19 cellular contexts compared by ENCODE assay signal in genomic region chr13:48573213-48573612, GRCh38. TPM values are rescaled to one million over a fixed set of nuclear protein-coding genes. Genes with fewer than 3 reads are reported as not detected.
DNase-seq lines count a peak whose midpoint lies in the region; FAIRE-seq and TF ChIP-seq lines count a peak whose summit lies in the region.
"Had no signal": no experiment of that assay in that cellular context is flagged by ENCODE, and none has a peak within 500 bp of the region (broad histone marks: within the 10 kb centered on the region; RNA-seq: fewer than 3 reads in every experiment).

No MANE protein-coding gene starts in this region.

- no peaks in the 10 kb centered on the region for H3K36me3 ChIP-seq in DOHH2 (ENCODE audit: control insufficient read depth, low read length)
- no peaks in the 10 kb centered on the region for H3K36me3 ChIP-seq in endothelial cell of umbilical vein (ENCODE audit: control insufficient read depth in 2 of 2, extremely low read depth in 1 of 2, insufficient read depth in 2 of 2, low read length in 2 of 2)
- H3K36me3 ChIP-seq in parathyroid adenoma (ENCODE audit: control insufficient read depth, insufficient read depth, low read length), result no peaks in the 10 kb centered on the region
- H3K36me3 ChIP-seq in ovary, result no peaks in the 10 kb centered on the region
- H3K36me3 ChIP-seq: BE2C had no signal

- H3K79me2 ChIP-seq in DOHH2 (ENCODE audit: control insufficient read depth, low read length) (no peaks in the 10 kb centered on the region), endothelial cell of umbilical vein (ENCODE audit: control insufficient read depth, insufficient read depth, low read length) (no peaks in the 10 kb centered on the region), parathyroid adenoma (no peaks in the 10 kb centered on the region)

- H3F3A ChIP-seq in DOHH2 (ENCODE audit: control insufficient read depth, insufficient read depth), result no peaks in the 10 kb centered on the region

- H3K27me3 ChIP-seq in DOHH2 (ENCODE audit: control insufficient read depth, low read length), result no peaks in the 10 kb centered on the region
- H3K27me3 ChIP-seq in endothelial cell of umbilical vein (ENCODE audit: control insufficient read depth in 2 of 2, insufficient read depth in 2 of 2, low read length in 2 of 2), result no peaks in the 10 kb centered on the region
- H3K27me3 ChIP-seq in parathyroid adenoma (ENCODE audit: control insufficient read depth, insufficient read depth, low read length), result no peaks in the 10 kb centered on the region
- no peaks in the 10 kb centered on the region for H3K27me3 ChIP-seq in ovary
- H3K27me3 ChIP-seq: BE2C had no signal

- H3K4me1 ChIP-seq in DOHH2 (ENCODE audit: control insufficient read depth, low read length) (peaks cover 68% of the 10 kb centered on the region), endothelial cell of umbilical vein (ENCODE audit: control insufficient read depth, extremely low read depth, insufficient read depth, low read length) (peaks cover 9% of the 10 kb centered on the region), parathyroid adenoma (peaks cover under 1% of the 10 kb centered on the region), ovary (ENCODE audit: insufficient read depth) (peaks cover 7% of the 10 kb centered on the region)
- H3K4me1 ChIP-seq: BE2C had no signal

- no peak overlapping the region for H3K27ac Mint-ChIP-seq in activated naive CD4-positive, alpha-beta T cell treated with anti-CD3 and anti-CD28 coated beads for 36 hours
- H3K27ac Mint-ChIP-seq: memory B cell had no signal

- FAIRE-seq in endothelial cell of umbilical vein (lab: Jason Lieb, UNC), result peak; percentile 95

- POLR2A ChIA-PET in endothelial cell of umbilical vein (lab: Charles Lee), result interaction anchor here (0.7 kb wide), 1 partner anchor 9 kb away, joined by 3 read pairs; no protein-coding TSS in a partner anchor

- H4K20me1 ChIP-seq in DOHH2 (ENCODE audit: control insufficient read depth, insufficient read depth, low read depth, low read length), result no peaks in the 10 kb centered on the region
- no peaks in the 10 kb centered on the region for H4K20me1 ChIP-seq in endothelial cell of umbilical vein (replicated peaks; ENCODE audit: control insufficient read depth, extremely low read depth, insufficient read depth, low read length)

- TF ChIP-seq CTCF in DOHH2 (IDR thresholded peaks at IDR 0.05; ENCODE audit: low read depth, low read length, poor library complexity, severe bottlenecking) (no peak), endothelial cell of umbilical vein (IDR thresholded peaks at IDR 0.05; ENCODE audit: extremely low read depth in 1 of 2, insufficient read depth in 1 of 2, low read depth in 1 of 2, low read length in 2 of 2) (no peak), parathyroid adenoma (IDR thresholded peaks at IDR 0.05) (no peak), ovary (IDR thresholded peaks at IDR 0.05) (no peak)

- DNase-seq in MV-4-11 (lab: John Stamatoyannopoulos, UW), result peak; percentile 29
- DNase-seq in endothelial cell of umbilical vein (ENCODE audit: low read depth, low spot score), result peak; percentile 77
- no peak for DNase-seq in ovary
- DNase-seq in NCI-H2196 (lab: John Stamatoyannopoulos, UW; ENCODE audit: unreplicated experiment), result no peak
- DNase-seq in activated naive CD4-positive, alpha-beta T cell treated with anti-CD3 and anti-CD28 coated beads for 36 hours, result no peak
- DNase-seq in inferior parietal cortex (ENCODE audit: extremely low spot score), result no peak
- DNase-seq: activated CD4-positive, alpha-beta memory T cell treated with anti-CD3 and anti-CD28 coated beads, Interleukin-2, amount 10 ng/mL, durations not matched to agents 7 days and 5 days; BE2C; DMS79 treated with DMSO at 0.1 percent for 48 hours; H7; NCI-H1105 treated with DMSO at 0.1 percent for 48 hours; NCI-H2171; SIG-M5; stimulated activated naive CD4-positive, alpha-beta T cell; T1000 had no signal

- peaks cover 5% of the 10 kb centered on the region for H3K4me1 Mint-ChIP-seq in activated naive CD4-positive, alpha-beta T cell treated with anti-CD3 and anti-CD28 coated beads for 36 hours (ENCODE audit: low read depth)

- H3K9me3 Mint-ChIP-seq in activated naive CD4-positive, alpha-beta T cell treated with anti-CD3 and anti-CD28 coated beads for 36 hours, result no peaks in the 10 kb centered on the region

- no peaks in the 10 kb centered on the region for H3K9me2 ChIP-seq in DOHH2 (replicated peaks; ENCODE audit: control insufficient read depth, low read length)

- H3K4me3 Mint-ChIP-seq in activated naive CD4-positive, alpha-beta T cell treated with anti-CD3 and anti-CD28 coated beads for 36 hours, result no peak overlapping the region
- H3K4me3 Mint-ChIP-seq: activated CD4-positive, alpha-beta memory T cell treated with anti-CD3 and anti-CD28 coated beads, Interleukin-2, amount 10 ng/mL, durations not matched to agents 7 days and 5 days; memory B cell had no signal

- no TSS peak for BruUV-seq in endothelial cell of umbilical vein (replicated peaks; lab: Mats Ljungman, UMichigan)

- no peak overlapping the region for H3K9ac ChIP-seq in endothelial cell of umbilical vein (replicated peaks; ENCODE audit: extremely low read depth, insufficient read depth, low read length)
- no peak overlapping the region for H3K9ac ChIP-seq in parathyroid adenoma

- peak overlapping the region; percentile 2; the same call in 1 of the 2 replicates for H3K27ac ChIP-seq in DOHH2 (ENCODE audit: low read depth, low read length)
- H3K27ac ChIP-seq in endothelial cell of umbilical vein (ENCODE audit: insufficient read depth, low read depth, low read length), result no peak overlapping the region
- peak overlapping the region; percentile 49 for H3K27ac ChIP-seq in parathyroid adenoma
- H3K27ac ChIP-seq in ovary, result peak overlapping the region in 1 of 2 donors; percentile 76

- WGBS in ovary, 3 donors, result 75 to 80% (median 79%) methylated on average over 7 of the region's 7 CpGs

- intact Hi-C loops in endothelial cell of umbilical vein (cut with micrococcal nuclease), result loop anchor here (2.0 kb wide), 1 partner anchor 78 kb away; no protein-coding TSS in a partner anchor
- intact Hi-C loops in ovary (cut with DNase I), result loop anchor here in 2 of 4 donors (10.0 kb wide), 2 partner anchors 168 to 238 kb away; no protein-coding TSS in a partner anchor
- intact Hi-C loops in activated naive CD4-positive, alpha-beta T cell treated with anti-CD3 and anti-CD28 coated beads for 36 hours (cut with micrococcal nuclease), result loop anchor here (10.0 kb wide), 1 partner anchor 538 kb away; the partner anchor contains the start of gene NUDT15

- no peaks in the 10 kb centered on the region for H3K9me1 ChIP-seq in endothelial cell of umbilical vein (replicated peaks; ENCODE audit: control insufficient read depth, extremely low read depth, insufficient read depth, low read length)

- H3K27me3 Mint-ChIP-seq in activated naive CD4-positive, alpha-beta T cell treated with anti-CD3 and anti-CD28 coated beads for 36 hours (ENCODE audit: low read depth), result peaks cover 4% of the 10 kb centered on the region

- TF ChIP-seq POLR2A in endothelial cell of umbilical vein (IDR thresholded peaks at IDR 0.05; ENCODE audit: low read depth, low read length) (no peak), ovary (IDR thresholded peaks at IDR 0.05) (no peak)

- H3K36me3 Mint-ChIP-seq in activated naive CD4-positive, alpha-beta T cell treated with anti-CD3 and anti-CD28 coated beads for 36 hours (ENCODE audit: low read depth), result no peaks in the 10 kb centered on the region

- dilution Hi-C loops in endothelial cell of umbilical vein (cut with MboI; ENCODE audit: extremely low pct_ligation_motif_present, low sequenced_read_pairs), result no loop called here

- CTCF ChIA-PET in endothelial cell of umbilical vein (lab: Charles Lee), result interaction anchor here (1.0 to 1.1 kb wide), 3 partner anchors 31 to 242 kb away, joined by 3 to 4 read pairs (median 3); no protein-coding TSS in a partner anchor
- CTCF ChIA-PET in activated naive CD4-positive, alpha-beta T cell treated with anti-CD3 and anti-CD28 coated beads for 36 hours (lab: Charles Lee), result interaction anchor here (0.8 to 3.3 kb wide), 4 partner anchors 9 to 250 kb away, joined by 3 to 12 read pairs (median 4); no protein-coding TSS in a partner anchor

- H2AFZ ChIP-seq in endothelial cell of umbilical vein (ENCODE audit: low read depth, low read length) (peak overlapping the region; percentile 14), parathyroid adenoma (no peak overlapping the region)

- no peak for TF ChIP-seq EP300 in ovary (IDR thresholded peaks at IDR 0.05)

- no peaks in the 10 kb centered on the region for H3K9me3 ChIP-seq in DOHH2 (ENCODE audit: control insufficient read depth, insufficient read depth, low read length)
- no peaks in the 10 kb centered on the region for H3K9me3 ChIP-seq in endothelial cell of umbilical vein (replicated peaks; ENCODE audit: control insufficient read depth, insufficient read depth, low read length)
- H3K9me3 ChIP-seq in parathyroid adenoma (ENCODE audit: control insufficient read depth, low read length), result no peaks in the 10 kb centered on the region
- no peaks in the 10 kb centered on the region for H3K9me3 ChIP-seq in ovary
- H3K9me3 ChIP-seq: BE2C had no signal

- H3K4me2 ChIP-seq in DOHH2 (ENCODE audit: low read length) (peak overlapping the region; percentile 4), endothelial cell of umbilical vein (ENCODE audit: insufficient read depth, low read length) (peak overlapping the region; percentile 3), parathyroid adenoma (ENCODE audit: low read length) (no peak overlapping the region)

- H3K4me3 ChIP-seq in DOHH2 (ENCODE audit: low read length), result no peak overlapping the region
- no peak overlapping the region for H3K4me3 ChIP-seq in endothelial cell of umbilical vein (replicated peaks in 1 of 3; ENCODE audit: insufficient read depth in 1 of 3, low read depth in 1 of 3, low read length in 3 of 3)
- H3K4me3 ChIP-seq in parathyroid adenoma (ENCODE audit: low read depth, low read length), result no peak overlapping the region
- no peak overlapping the region for H3K4me3 ChIP-seq in ovary
- H3K4me3 ChIP-seq: skin epidermis had no signal

TF ChIP-seq in endothelial cell of umbilical vein, 7 proteins besides CTCF, POLR2A, EP300 and RAD21 (continues in another document):
- TF ChIP-seq POLR2AphosphoS5 (IDR thresholded peaks at IDR 0.05; ENCODE audit: insufficient read depth, low read depth, low read length) (no peak), JUN (IDR thresholded peaks at IDR 0.05; ENCODE audit: borderline replicate concordance, insufficient read depth, insufficient read length, low read depth) (peak; percentile 4)

RNA-seq across cellular contexts. Expression of gene RCBTB2, which starts 40.3 kb away (rescaled TPM):
- 9.9 and 12.6 TPM in 2 replicates for total RNA-seq in endothelial cell of umbilical vein
- 8.6 and 10.7 TPM in 2 replicates for polyA plus RNA-seq in endothelial cell of umbilical vein
- 9.5 and 9.8 TPM in 2 replicates for polyA plus RNA-seq in endothelial cell of umbilical vein (2011; cell fraction: cytosol; rRNA removed)
- 15.4 and 19.8 TPM in 2 replicates for polyA plus RNA-seq in endothelial cell of umbilical vein (2011; cell fraction: nucleus; rRNA removed)
- polyA plus RNA-seq in endothelial cell of umbilical vein (2012), result 7.1 and 8.1 TPM in 2 replicates
- 15.1 and 15.9 TPM in 2 replicates for polyA minus RNA-seq in endothelial cell of umbilical vein
- 1.2 TPM for polyA minus RNA-seq in endothelial cell of umbilical vein (2011; cell fraction: cytosol; rRNA and poly(A)+ RNA removed)
- polyA minus RNA-seq in endothelial cell of umbilical vein (2011; cell fraction: nucleus; rRNA and poly(A)+ RNA removed), result 6.9 and 10.5 TPM in 2 replicates
- 10 to 100 TPM in 5 of 7 donors, 1 to 10 TPM in 2; 8.2 to 22.6 (median 13.9) TPM for total RNA-seq in ovary
- polyA plus RNA-seq in ovary, result 10 to 100 TPM; 16.8 to 19.1 TPM
- total RNA-seq in activated naive CD4-positive, alpha-beta T cell treated with anti-CD3 and anti-CD28 coated beads for 36 hours, result 1 to 10 TPM; 1.2 to 1.4 TPM

Comparison
In these comparisons a context has a peak if more than half of its experiments do, and no peak if none do; other contexts are left out.
1. DNase-seq: peak in MV-4-11 (single experiment) and endothelial cell of umbilical vein (single experiment); none in ovary (0 of 5), NCI-H2196 (single experiment), activated naive CD4-positive, alpha-beta T cell treated with anti-CD3 and anti-CD28 coated beads for 36 hours (single experiment) and inferior parietal cortex (single experiment).